19 cellular contexts compared by ENCODE assay signal in genomic region chr11:126698576-126698975, GRCh38.
"Had no signal": no experiment of that assay in that cellular context is flagged by ENCODE, and none has a peak within 500 bp of the region (broad histone marks: within the 10 kb centered on the region; RNA-seq: fewer than 3 reads in every experiment).

No MANE protein-coding gene starts in this region.

- H3K27ac ChIP-seq: left ventricle myocardium inferior, neutrophil, pancreas, stomach, vagina had no signal

- H3K36me3 ChIP-seq: left ventricle myocardium inferior, neutrophil, pancreas, stomach, vagina had no signal

- H3K27me3 ChIP-seq: pancreas, vagina had no signal

- DNase-seq: activated CD4-positive, alpha-beta memory T cell treated with anti-CD3 and anti-CD28 coated beads for 36 hours; activated CD4-positive, alpha-beta T cell treated with anti-CD3 and anti-CD28 coated beads for 36 hours; activated naive CD8-positive, alpha-beta T cell treated with anti-CD3 and anti-CD28 coated beads for 36 hours; amniotic stem cell; cortex of kidney; erythroblast; foreskin melanocyte; glutamatergic neuron; left ventricle myocardium inferior; mammary epithelial cell; pancreas; stimulated activated CD4-positive, alpha-beta T cell treated with anti-CD3 and anti-CD28 coated beads, Interleukin-4, amount 100 ng/mL, for 24 hours; stomach; T1000; trophoblast cell had no signal

- H3K4me3 ChIP-seq: left ventricle myocardium inferior, pancreas, stomach, vagina had no signal

- H3K4me1 ChIP-seq: pancreas, stomach, vagina had no signal

- H3K9me3 ChIP-seq: left ventricle myocardium inferior, neutrophil, pancreas, stomach, vagina had no signal

- ATAC-seq: activated CD4-positive, alpha-beta T cell treated with anti-CD3 and anti-CD28 coated beads for 36 hours; pancreas; sciatic nerve; stimulated activated effector memory CD8-positive, alpha-beta T cell treated with anti-CD3 and anti-CD28 coated beads, Interleukin-12 subunit alpha, Interleukin-12 subunit beta, amount 100 ng/mL, for 72 hours had no signal
